9 cellular contexts compared by ENCODE assay signal in the genomic region with DNA sequence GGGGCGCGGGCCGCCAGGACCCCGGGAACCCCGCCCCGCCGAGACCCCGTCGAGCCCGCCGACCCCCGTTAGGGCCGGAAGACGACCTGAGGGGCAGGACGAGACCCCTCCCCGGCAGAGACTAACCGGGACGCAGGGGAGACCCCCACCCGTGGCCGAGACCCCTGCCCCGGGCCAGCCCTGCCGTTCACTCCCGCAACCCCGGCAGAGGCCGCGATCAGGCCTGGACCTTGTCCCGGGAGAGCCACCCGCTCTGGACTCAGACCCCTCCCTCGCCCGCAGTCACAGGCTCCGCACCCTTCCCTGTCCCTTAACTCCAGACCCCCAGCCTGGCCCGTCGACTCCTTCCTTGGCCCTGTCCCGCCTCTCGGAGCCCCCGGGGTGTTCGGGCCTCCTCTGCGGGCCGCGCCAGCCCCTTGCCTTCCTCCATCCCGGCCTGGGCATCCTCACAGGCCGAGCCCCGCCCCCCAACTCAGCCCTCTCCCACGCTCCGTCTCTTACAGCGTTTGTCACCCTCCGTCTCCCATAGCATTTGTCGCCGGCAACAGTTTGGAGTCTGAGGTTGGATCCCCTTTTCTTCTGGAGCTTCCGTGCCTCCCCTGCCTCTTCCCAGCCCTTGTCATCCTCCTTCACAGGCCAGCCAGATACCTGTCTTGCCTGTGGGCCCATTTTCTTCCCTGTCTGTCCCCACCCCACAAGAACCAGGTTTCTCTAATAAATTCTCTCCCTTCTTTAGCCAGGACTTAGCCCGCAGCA. TPM values are rescaled to one million over a fixed set of nuclear protein-coding genes. Genes with fewer than 3 reads are reported as not detected.
DNase-seq lines count a peak whose midpoint lies in the region; ATAC-seq, FAIRE-seq and TF ChIP-seq lines count a peak whose summit lies in the region.
"Had no signal": no experiment of that assay in that cellular context is flagged by ENCODE, and none has a peak within 500 bp of the region (broad histone marks: within the 10 kb centered on the region; RNA-seq: fewer than 3 reads in every experiment).

No MANE protein-coding gene starts in this region.

- H3K9me2 ChIP-seq in MM.1S (replicated peaks; ENCODE audit: insufficient read depth, low read length), result no peaks in the 10 kb centered on the region

- H4K20me1 ChIP-seq in MM.1S (ENCODE audit: insufficient read depth, low read length), result no peaks in the 10 kb centered on the region

- H2AK5ac ChIP-seq in mesendoderm (ENCODE audit: low read length), result no peak overlapping the region

- H3K4me3 ChIP-seq in MM.1S (ENCODE audit: low read length) (peak overlapping the region; percentile 75), bronchial epithelial cell (ENCODE audit: low read depth, low read length) (peak overlapping the region; percentile 92), mesendoderm (ENCODE audit: low read length) (peak overlapping the region; percentile 70), upper lobe of left lung (peak overlapping the region; percentile 71 to 95 (median 80))

- H3K79me2 ChIP-seq in MM.1S (ENCODE audit: low read length) (no peaks in the 10 kb centered on the region), mesendoderm (ENCODE audit: control insufficient read depth, insufficient read depth, low read length) (no peaks in the 10 kb centered on the region)

- H3F3A ChIP-seq in MM.1S (ENCODE audit: insufficient read depth, low read length), result peaks cover 11% of the 10 kb centered on the region

- peak overlapping the region; percentile 65; the same call in 1 of the 2 replicates for H3K9ac ChIP-seq in MM.1S (ENCODE audit: low read length)
- H3K9ac ChIP-seq in mesendoderm (ENCODE audit: low read length), result peak overlapping the region; percentile 90

- H2BK5ac ChIP-seq in mesendoderm (ENCODE audit: low read length), result no peak overlapping the region

- H3K9me3 ChIP-seq in MM.1S (replicated peaks; ENCODE audit: insufficient read depth, low read length), result no peaks in the 10 kb centered on the region
- H3K9me3 ChIP-seq in upper lobe of left lung, result no peaks in the 10 kb centered on the region

- no peak for FAIRE-seq in bronchial epithelial cell (lab: Jason Lieb, UNC)
- FAIRE-seq: TTC549 had no signal

- peak overlapping the region; percentile 46 for H3K4ac ChIP-seq in mesendoderm (ENCODE audit: low read depth, low read length)

- ATAC-seq in upper lobe of left lung (ENCODE audit: low FRiP score in 2 of 2) (peak in 1 of 2 donors; percentile 41), GM19455 (IDR thresholded peaks at IDR 0.05; ENCODE audit: unreplicated experiment) (no peak)

- H3K27ac ChIP-seq in MM.1S (ENCODE audit: low read length) (no peak overlapping the region), mesendoderm (ENCODE audit: low read depth, low read length) (peak overlapping the region; percentile 17), upper lobe of left lung (peak overlapping the region; percentile 68 to 85 (median 80))

- TF ChIP-seq CTCF in MM.1S (IDR thresholded peaks at IDR 0.05; ENCODE audit: low read length), result no peak
- TF ChIP-seq CTCF in bronchial epithelial cell (IDR thresholded peaks at IDR 0.05; ENCODE audit: insufficient read depth, low read length, severe bottlenecking), result no peak
- TF ChIP-seq CTCF in upper lobe of left lung (IDR thresholded peaks at IDR 0.05), result no peak

- H3K27me3 ChIP-seq in MM.1S (replicated peaks; ENCODE audit: insufficient read depth, low read length) (peaks cover 14% of the 10 kb centered on the region), bronchial epithelial cell (ENCODE audit: control insufficient read depth, insufficient read depth, low read length) (no peaks in the 10 kb centered on the region), mesendoderm (ENCODE audit: insufficient read depth, low read length, poor library complexity) (no peaks in the 10 kb centered on the region), upper lobe of left lung (no peaks in the 10 kb centered on the region)

- DNase-seq in ELR (ENCODE audit: low read depth) (peak; percentile 52), MM.1S (no peak), bronchial epithelial cell (ENCODE audit: low read depth) (no peak), mesendoderm (no peak), upper lobe of left lung (peak in 1 of 2 donors; percentile 85), COLO829 (ENCODE audit: low spot score) (no peak), NCI-H1930 (lab: John Stamatoyannopoulos, UW) (no peak)

- H3K56ac ChIP-seq in mesendoderm (ENCODE audit: low read length), result peak overlapping the region; percentile 91

- no peak for TF ChIP-seq EP300 in upper lobe of left lung (IDR thresholded peaks at IDR 0.05)

- peaks cover 2% of the 10 kb centered on the region for H3K79me1 ChIP-seq in mesendoderm (ENCODE audit: low read length)

- H4K8ac ChIP-seq in mesendoderm (ENCODE audit: low read depth, low read length), result no peak overlapping the region

- H2BK15ac ChIP-seq in mesendoderm (replicated peaks; ENCODE audit: low read depth), result no peak overlapping the region

- H2BK120ac ChIP-seq in mesendoderm (ENCODE audit: low read depth, low read length), result no peak overlapping the region

- H3K18ac ChIP-seq in mesendoderm (ENCODE audit: low read length), result peak overlapping the region; percentile 78

- H4K5ac ChIP-seq in mesendoderm (ENCODE audit: low read length), result no peak overlapping the region

- H3K36me3 ChIP-seq in MM.1S (replicated peaks; ENCODE audit: insufficient read depth, low read length) (no peaks in the 10 kb centered on the region), bronchial epithelial cell (ENCODE audit: control insufficient read depth, insufficient read depth, low read length) (no peaks in the 10 kb centered on the region), mesendoderm (ENCODE audit: control insufficient read depth, insufficient read depth, low read length) (no peaks in the 10 kb centered on the region), upper lobe of left lung (no peaks in the 10 kb centered on the region)

- peak overlapping the region; percentile 66 for H2AFZ ChIP-seq in MM.1S (ENCODE audit: low read length)

- no CpG with 5 or more reads among the region's 51 CpGs for WGBS in mesendoderm (ENCODE audit: extremely low coverage, insufficient coverage, low lambda C conversion rate)
- WGBS in upper lobe of left lung, 2 donors, result 5 to 10% methylated on average over 30 to 44 of the region's 51 CpGs

- H3K4me1 ChIP-seq in MM.1S (ENCODE audit: low read length) (peaks cover 38% of the 10 kb centered on the region), mesendoderm (ENCODE audit: control insufficient read depth, low read depth, low read length) (peaks cover 3% of the 10 kb centered on the region), upper lobe of left lung (peaks cover 25 to 38% (median 28%) of the 10 kb centered on the region in 4 donors)

- TF ChIP-seq POLR2A in upper lobe of left lung (IDR thresholded peaks at IDR 0.05), result no peak

- H3K4me2 ChIP-seq in MM.1S (ENCODE audit: low read depth, low read length) (peak overlapping the region; percentile 86), mesendoderm (ENCODE audit: low read length) (peak overlapping the region; percentile 84)

- no peak overlapping the region for H3K23ac ChIP-seq in mesendoderm (ENCODE audit: low read length)

RNA-seq across cellular contexts. Expression of a gene that starts 0.6 kb away (rescaled TPM):
- total RNA-seq in bronchial epithelial cell (5.1 and 5.5 TPM in 2 replicates), upper lobe of left lung (10 to 100 TPM; 21.7 to 56.0 (median 28.4) TPM)
- polyA plus RNA-seq in mesendoderm (2013, experiment 1 of 2), result 29.9 TPM
- polyA plus RNA-seq in mesendoderm (2013, experiment 2 of 2), result 30.7 TPM

RNA-seq across cellular contexts. Expression of a gene that starts 14.1 kb away (rescaled TPM):
- total RNA-seq in bronchial epithelial cell (not detected in 2 replicates), upper lobe of left lung (100 to 1,000 TPM in 1 of 6 donors, 10 to 100 TPM in 4, 1 to 10 TPM in 1; 6.3 to 138 (median 37.7) TPM)
- 2.0 TPM for polyA plus RNA-seq in mesendoderm (2013, experiment 1 of 2)
- polyA plus RNA-seq in mesendoderm (2013, experiment 2 of 2), result 2.1 TPM

RNA-seq across cellular contexts. Expression of a gene that starts 15.8 kb away (rescaled TPM):
- 6.1 and 6.7 TPM in 2 replicates for total RNA-seq in bronchial epithelial cell
- 11.2 TPM for polyA plus RNA-seq in mesendoderm (2013, experiment 1 of 2)
- polyA plus RNA-seq in mesendoderm (2013, experiment 2 of 2), result 10.0 TPM
- 10 to 100 TPM; 21.5 to 70.8 (median 55.6) TPM for total RNA-seq in upper lobe of left lung

RNA-seq across cellular contexts. Expression of a gene that starts 16.3 kb away (rescaled TPM):
- under 0.01 and 0.13 TPM in 2 replicates for total RNA-seq in bronchial epithelial cell
- 0.07 TPM for polyA plus RNA-seq in mesendoderm (2013, experiment 1 of 2)
- 0.10 TPM for polyA plus RNA-seq in mesendoderm (2013, experiment 2 of 2)
- total RNA-seq in upper lobe of left lung, result 1 to 10 TPM; 1.7 to 3.1 (median 2.6) TPM

RNA-seq across cellular contexts. Expression of a gene that starts 20.6 kb away (rescaled TPM):
- total RNA-seq in bronchial epithelial cell, result 0.13 TPM in 1 of 2 replicates, not detected in the other
- polyA plus RNA-seq in mesendoderm (2013, experiment 1 of 2), result 0.14 TPM
- 0.04 TPM for polyA plus RNA-seq in mesendoderm (2013, experiment 2 of 2)
- total RNA-seq in upper lobe of left lung, result 1 to 10 TPM in 4 of 6 donors, not detected in 2; 1.3 to 7.8 (median 4.9) TPM
